Comparison of ENCODE assay signal across 1 cellular context in genomic region chr12:70561550-70561949, GRCh38.
TF ChIP-seq lines count a peak whose summit lies in the region.

No MANE protein-coding gene starts in this region.

TF ChIP-seq in HepG2, 621 proteins besides CTCF, POLR2A, EP300 and RAD21 (continued from another document):
- TF ChIP-seq ZNF609 (CRISPR knock-in tag; IDR thresholded peaks at IDR 0.05; ENCODE audit: borderline replicate concordance), result no peak
- peak; percentile 86 for TF ChIP-seq NFE2L2 (IDR thresholded peaks at IDR 0.05; ENCODE audit: low read length)
- peak; percentile 57; the same call in 1 of the 2 replicates for TF ChIP-seq MAFG (CRISPR knock-in tag; IDR thresholded peaks at IDR 0.05)
- peak; percentile 50; the same call in 1 of the 2 replicates for TF ChIP-seq NFE2 (CRISPR knock-in tag; IDR thresholded peaks at IDR 0.05)
- TF ChIP-seq TCF12 (IDR thresholded peaks at IDR 0.05), result no peak
- no peak for TF ChIP-seq TCF12 (CRISPR knock-in tag; IDR thresholded peaks at IDR 0.05)
- TF ChIP-seq HES4 (CRISPR knock-in tag; IDR thresholded peaks at IDR 0.05; ENCODE audit: borderline replicate concordance), result no peak
- no peak for TF ChIP-seq HBP1 (CRISPR knock-in tag; IDR thresholded peaks at IDR 0.05; ENCODE audit: low read depth)
- no peak for TF ChIP-seq HNRNPLL (IDR thresholded peaks at IDR 0.05; ENCODE audit: low read depth, low read length, poor library complexity, severe bottlenecking)
- TF ChIP-seq ZNF414 (CRISPR knock-in tag; IDR thresholded peaks at IDR 0.05), result no peak
- no peak for TF ChIP-seq PPARG (CRISPR knock-in tag; conservative IDR thresholded peaks at IDR 0.05)
- no peak for TF ChIP-seq MEF2D (CRISPR knock-in tag; IDR thresholded peaks at IDR 0.05)
- TF ChIP-seq BCL6 (CRISPR knock-in tag; IDR thresholded peaks at IDR 0.05), result peak; percentile 37
- TF ChIP-seq E2F5 (CRISPR knock-in tag; conservative IDR thresholded peaks at IDR 0.05), result no peak
- TF ChIP-seq NR2C2 (CRISPR knock-in tag; IDR thresholded peaks at IDR 0.05; ENCODE audit: borderline replicate concordance), result no peak
- TF ChIP-seq ARID4A (CRISPR knock-in tag; IDR thresholded peaks at IDR 0.05; ENCODE audit: borderline replicate concordance), result no peak
- TF ChIP-seq ZNF577 (CRISPR knock-in tag; IDR thresholded peaks at IDR 0.05; ENCODE audit: borderline replicate concordance, low read depth), result no peak
- no peak for TF ChIP-seq ZGPAT (CRISPR knock-in tag; IDR thresholded peaks at IDR 0.05)
- TF ChIP-seq ZNF652 (CRISPR knock-in tag; IDR thresholded peaks at IDR 0.05; ENCODE audit: borderline replicate concordance, low read depth), result no peak
- peak; percentile 44; the same call in 1 of the 2 replicates for TF ChIP-seq CEBPB (IDR thresholded peaks at IDR 0.05; ENCODE audit: borderline replicate concordance, low read depth, low read length)
- TF ChIP-seq XBP1 (CRISPR knock-in tag; IDR thresholded peaks at IDR 0.05), result no peak
- TF ChIP-seq SOX13 (IDR thresholded peaks at IDR 0.05), result no peak
- peak in 1 of 2 experiments; percentile 34; a peak in 1 of 4 replicates for TF ChIP-seq SOX13 (CRISPR knock-in tag; conservative IDR thresholded peaks at IDR 0.05 in 1 of 2, IDR thresholded peaks at IDR 0.05 in 1 of 2)
- peak; percentile 18; the same call in 1 of the 2 replicates for TF ChIP-seq CREM (IDR thresholded peaks at IDR 0.05)
- TF ChIP-seq CREM (CRISPR knock-in tag; IDR thresholded peaks at IDR 0.05), result no peak
- TF ChIP-seq MAFF (IDR thresholded peaks at IDR 0.05; ENCODE audit: low read depth, low read length), result peak; percentile 56; the same call in 1 of the 2 replicates
